Comparison of ENCODE assay signal across 8 cellular contexts in the genomic region with DNA sequence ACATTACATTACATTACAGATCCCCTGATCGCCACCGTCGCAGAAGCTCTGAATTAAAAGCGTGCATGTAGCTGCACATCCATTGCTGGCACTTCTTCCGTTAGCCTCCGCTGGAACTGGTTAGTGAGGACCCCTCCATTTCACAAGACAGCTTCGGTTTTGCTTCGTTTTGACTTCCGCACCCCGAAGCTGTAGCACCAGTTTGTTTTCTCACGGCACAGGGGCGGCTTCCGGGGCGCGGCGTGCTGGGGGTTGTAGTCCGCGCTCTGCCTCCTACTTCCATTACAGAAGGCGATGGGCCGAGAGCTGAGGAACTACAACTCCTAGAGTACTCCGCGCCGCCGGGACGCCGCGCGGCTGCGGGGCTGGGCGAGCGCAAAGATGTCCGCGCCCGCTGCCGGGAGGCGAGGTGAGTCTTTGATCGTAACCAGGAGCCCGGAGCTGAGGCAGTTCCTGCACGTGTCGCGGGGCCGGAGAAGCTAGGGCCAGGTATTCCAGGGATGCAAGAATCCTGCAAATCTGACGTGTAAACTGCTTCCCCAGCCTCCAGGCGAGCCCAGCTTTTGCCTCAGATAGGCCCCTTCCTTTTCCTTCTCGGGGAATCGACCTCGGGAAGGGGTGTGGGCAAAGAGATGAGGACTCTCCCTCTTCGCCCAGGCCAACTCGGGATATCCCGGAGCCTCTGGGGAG. TPM values are rescaled to one million over a fixed set of nuclear protein-coding genes. Genes with fewer than 3 reads are reported as not detected.
DNase-seq lines count a peak whose midpoint lies in the region; ATAC-seq, FAIRE-seq and TF ChIP-seq lines count a peak whose summit lies in the region.

A gene (plus strand): TSS at position 352 of the 690 bp plus-strand sequence. CDS start 387 bp downstream, outside the sequence.

- no peaks in the 10 kb centered on the region for H3K27me3 Mint-ChIP-seq in CD8-positive, alpha-beta memory T cell

- no peak for TF ChIP-seq EP300 in H1 (IDR thresholded peaks at IDR 0.05; ENCODE audit: borderline replicate concordance in 1 of 2, low read depth in 2 of 2, low read length in 2 of 2)

- CTCF ChIA-PET in CD8-positive, alpha-beta memory T cell (lab: Charles Lee): interaction anchor here (0.8 to 7.4 kb wide), 5 partner anchors 74 to 906 kb away, joined by 3 to 115 read pairs (median 4); no protein-coding TSS in a partner anchor
- CTCF ChIA-PET in H1 (lab: Charles Lee; ENCODE audit: partially characterized antibody): interaction anchor here (0.7 to 11.5 kb wide), 13 partner anchors 9 to 1019 kb away, joined by 3 to 163 read pairs (median 15); no protein-coding TSS in a partner anchor

- POLR2A ChIA-PET in CD8-positive, alpha-beta memory T cell (lab: Charles Lee): interaction anchor here (1.1 to 2.0 kb wide), 3 partner anchors 14 to 439 kb away, joined by 4 to 24 read pairs (median 4); a partner anchor contains a TSS
- POLR2A ChIA-PET in H1 (lab: Charles Lee; ENCODE audit: partially characterized antibody): interaction anchor here (0.7 to 1.7 kb wide), 6 partner anchors 9 to 247 kb away, joined by 3 to 6 read pairs (median 3); no protein-coding TSS in a partner anchor

- no peak within 1 kb of the TSS for H3K4ac ChIP-seq in H1 (replicated peaks; ENCODE audit: insufficient read length, low read depth, low read length)
- H3K4ac ChIP-seq in mesenchymal stem cell (ENCODE audit: low read depth in 1 of 2, low read length in 2 of 2): peak within 1 kb of the TSS in 1 of 2 experiments; percentile 84

- H3K18ac ChIP-seq in H1 (ENCODE audit: extremely low read depth, low read length) (peak within 1 kb of the TSS; percentile 96), mesenchymal stem cell (ENCODE audit: low read depth in 1 of 2, low read length in 2 of 2) (peak within 1 kb of the TSS; percentile 89 to 96)

- peaks cover 5 to 43% (median 22%) of the 10 kb centered on the region in 3 donors for H3K36me3 Mint-ChIP-seq in CD8-positive, alpha-beta memory T cell

- no peak for FAIRE-seq in H1 (lab: Jason Lieb, UNC)

- H2AK5ac ChIP-seq in H1 (ENCODE audit: low read depth, low read length) (no peak within 1 kb of the TSS), mesenchymal stem cell (ENCODE audit: low read length, severe bottlenecking) (peak within 1 kb of the TSS; percentile 57)

- no peaks in the 10 kb centered on the region for H3K9me3 ChIP-seq in CD8-positive, alpha-beta memory T cell (ENCODE audit: low read length)
- H3K9me3 ChIP-seq in H1 (ENCODE audit: insufficient read depth in 2 of 2, low read depth in 1 of 2, low read length in 1 of 2) (no peaks in the 10 kb centered on the region), mesenchymal stem cell (ENCODE audit: control insufficient read depth, low read length) (no peaks in the 10 kb centered on the region)

- peak within 1 kb of the TSS; percentile 71 to 88 for H3K4me2 ChIP-seq in H1 (ENCODE audit: insufficient read depth in 1 of 2, low read depth in 2 of 2, low read length in 2 of 2)
- peak within 1 kb of the TSS; percentile 58 for H3K4me2 ChIP-seq in mesenchymal stem cell (ENCODE audit: low read length, poor library complexity, severe bottlenecking)

- no peak for TF ChIP-seq RAD21 in H1 (IDR thresholded peaks at IDR 0.05 in 1 of 2, conservative IDR thresholded peaks at IDR 0.05 in 1 of 2; ENCODE audit: low read depth in 2 of 2, low read length in 2 of 2)

- peaks cover 8% of the 10 kb centered on the region for H3K36me3 ChIP-seq in CD8-positive, alpha-beta memory T cell (ENCODE audit: insufficient read depth, low read length)
- H3K36me3 ChIP-seq in H1 (ENCODE audit: control insufficient read depth in 2 of 4, insufficient read depth in 4 of 4, low read length in 3 of 4) (peaks cover 6 to 15% (median 8%) of the 10 kb centered on the region in 4 experiments; a peak in 5 of 8 replicates), mesenchymal stem cell (ENCODE audit: control insufficient read depth in 1 of 2, insufficient read depth in 2 of 2, low read depth in 1 of 2, low read length in 2 of 2) (peaks cover 8 to 35% of the 10 kb centered on the region in 2 experiments)

- peak within 1 kb of the TSS; percentile 79; the same call in 1 of the 2 replicates for H4K8ac ChIP-seq in H1 (ENCODE audit: extremely low read depth, insufficient read depth, low read length)
- H4K8ac ChIP-seq in mesenchymal stem cell (ENCODE audit: low read length): peak within 1 kb of the TSS; percentile 90

- no peaks in the 10 kb centered on the region for H3K27me3 ChIP-seq in CD8-positive, alpha-beta memory T cell (ENCODE audit: insufficient read depth, low read length, poor library complexity, severe bottlenecking)
- H3K27me3 ChIP-seq in H1 (replicated peaks in 1 of 4; ENCODE audit: control insufficient read depth in 3 of 4, extremely low read depth in 1 of 4, insufficient read depth in 3 of 4, low read length in 3 of 4): no peaks in the 10 kb centered on the region
- no peaks in the 10 kb centered on the region for H3K27me3 ChIP-seq in mesenchymal stem cell (ENCODE audit: control insufficient read depth in 1 of 2, insufficient read depth in 1 of 2, low read length in 2 of 2)

- H2AFZ ChIP-seq in H1 (ENCODE audit: low read length) (peak within 1 kb of the TSS; percentile 99), mesenchymal stem cell (ENCODE audit: low read depth, low read length) (peak within 1 kb of the TSS; percentile 84)

- H3K9me3 Mint-ChIP-seq in CD8-positive, alpha-beta memory T cell: no peaks in the 10 kb centered on the region

- H3K23me2 ChIP-seq in H1 (ENCODE audit: low read depth, low read length): peaks cover 2% of the 10 kb centered on the region; the same call in 1 of the 2 replicates

- ATAC-seq in GM19467 (IDR thresholded peaks at IDR 0.05; ENCODE audit: unreplicated experiment): peak; percentile 85

- no peak within 1 kb of the TSS for H3K56ac ChIP-seq in H1 (replicated peaks; ENCODE audit: insufficient read length, low read depth, low read length)

- peak within 1 kb of the TSS; percentile 93 for H3K4me3 ChIP-seq in CD8-positive, alpha-beta memory T cell (ENCODE audit: low read length)
- H3K4me3 ChIP-seq in H1 (ENCODE audit: extremely low read depth in 1 of 4, insufficient read depth in 2 of 4, low read depth in 3 of 4, low read length in 4 of 4) (peak within 1 kb of the TSS; percentile 88 to 99 (median 97)), mesenchymal stem cell (ENCODE audit: insufficient read depth in 1 of 2, low read depth in 1 of 2, low read length in 2 of 2) (peak within 1 kb of the TSS; percentile 86 to 92)

- peak within 1 kb of the TSS; percentile 65 for H4K5ac ChIP-seq in H1 (ENCODE audit: insufficient read length, low read depth, low read length)

- H3K27ac ChIP-seq in CD8-positive, alpha-beta memory T cell (ENCODE audit: low read depth, low read length): peak within 1 kb of the TSS; percentile 84
- H3K27ac ChIP-seq in H1 (ENCODE audit: low read depth, low read length) (peak within 1 kb of the TSS; percentile 84), mesenchymal stem cell (ENCODE audit: low read length, poor library complexity, severe bottlenecking) (peak within 1 kb of the TSS; percentile 66)

- peaks cover 54 to 63% (median 62%) of the 10 kb centered on the region in 3 donors for H3K4me1 Mint-ChIP-seq in CD8-positive, alpha-beta memory T cell

- H3K9ac ChIP-seq in H1 (replicated peaks in 1 of 4; ENCODE audit: extremely low read depth in 1 of 4, low read depth in 3 of 4, low read length in 3 of 4) (peak within 1 kb of the TSS; percentile 79 to 90 (median 84)), mesenchymal stem cell (ENCODE audit: low read length) (peak within 1 kb of the TSS; percentile 99)

- DNase-seq in CD8-positive, alpha-beta memory T cell: peak; percentile 91 to 96 (median 93)
- DNase-seq in HS-5 (ENCODE audit: low read depth) (peak; percentile 84), NOMO-1 treated with DMSO at 0.1 percent for 48 hours (lab: John Stamatoyannopoulos, UW; ENCODE audit: unreplicated experiment) (peak; percentile 97), H1 (ENCODE audit: low read depth in 1 of 2, low spot score in 2 of 2) (peak; percentile 81 to 86), mesenchymal stem cell (peak; percentile 96)
- peak; percentile 74 to 86 (median 81) for DNase-seq in activated CD8-positive, alpha-beta memory T cell treated with anti-CD3 and anti-CD28 coated beads for 48 hours (ENCODE audit: low read depth in 2 of 3, low spot score in 2 of 3)
- DNase-seq in stimulated activated CD8-positive, alpha-beta memory T cell treated with anti-CD3 and anti-CD28 coated beads, Interleukin-12 subunit alpha, Interleukin-12 subunit beta, amount 100 ng/mL, for 4 hours (ENCODE audit: low read depth): peak; percentile 89

- WGBS in H1 (ENCODE audit: extremely low coverage in 1 of 2, insufficient coverage in 1 of 2, insufficient read length in 1 of 2, insufficient replicate concordance in 2 of 2, low coverage in 1 of 2, low lambda C conversion rate in 2 of 2, missing lambda C conversion rate in 1 of 2), 2 experiments: 2% methylated on average over 50 of the region's 50 CpGs; no CpG with 5 or more reads in 1 of the 2 experiments
- WGBS in mesenchymal stem cell: under 1% methylated on average over 48 of the region's 50 CpGs

- H3K23ac ChIP-seq in H1 (ENCODE audit: insufficient read length) (no peak within 1 kb of the TSS), mesenchymal stem cell (ENCODE audit: low read length in 2 of 2) (peak within 1 kb of the TSS in 1 of 2 experiments; percentile 91)

- peak in 1 of 2 experiments; percentile 79; a peak in 2 of 3 replicates for TF ChIP-seq POLR2A in H1 (IDR thresholded peaks at IDR 0.05; ENCODE audit: control extremely low read depth in 1 of 2, low read depth in 2 of 2, low read length in 2 of 2)

- H3K4me1 ChIP-seq in CD8-positive, alpha-beta memory T cell (ENCODE audit: insufficient read depth, low read length): peaks cover 37% of the 10 kb centered on the region
- H3K4me1 ChIP-seq in H1 (replicated peaks in 1 of 4; ENCODE audit: control insufficient read depth in 3 of 4, insufficient read depth in 4 of 4, low read length in 3 of 4) (0 out of 7 replicates have a peak, but pooled peaks cover 0 to 3% (median 0%) of the 10 kb centered on the region in 4 experiments), mesenchymal stem cell (ENCODE audit: control insufficient read depth, insufficient read depth, low read depth, low read length) (peaks cover 10% of the 10 kb centered on the region)

- peak within 1 kb of the TSS; percentile 92 to 100 (median 97) for H3K27ac Mint-ChIP-seq in CD8-positive, alpha-beta memory T cell

- H2BK12ac ChIP-seq in H1 (ENCODE audit: low read depth, low read length) (no peak within 1 kb of the TSS; the same call in 1 of the 2 replicates), mesenchymal stem cell (ENCODE audit: low read length in 2 of 2) (no peak within 1 kb of the TSS)

- H4K91ac ChIP-seq in H1 (replicated peaks; ENCODE audit: insufficient read length, low read length) (peak within 1 kb of the TSS; percentile 32), mesenchymal stem cell (ENCODE audit: low read length) (peak within 1 kb of the TSS; percentile 87)

- H2BK5ac ChIP-seq in H1 (ENCODE audit: low read depth, low read length) (peak within 1 kb of the TSS; percentile 47; the same call in 1 of the 2 replicates), mesenchymal stem cell (ENCODE audit: low read depth, low read length, poor library complexity, severe bottlenecking) (peak within 1 kb of the TSS; percentile 5)

- no peak within 1 kb of the TSS for H2BK20ac ChIP-seq in H1 (ENCODE audit: low read length)

- H2BK15ac ChIP-seq in H1 (ENCODE audit: low read length): no peak within 1 kb of the TSS
- H2BK15ac ChIP-seq in mesenchymal stem cell (ENCODE audit: low read depth, poor library complexity, severe bottlenecking): peak within 1 kb of the TSS; percentile 41

- H2BK120ac ChIP-seq in H1 (replicated peaks; ENCODE audit: low read depth, low read length) (no peak within 1 kb of the TSS), mesenchymal stem cell (ENCODE audit: low read depth, low read length) (no peak within 1 kb of the TSS)

- peak within 1 kb of the TSS; percentile 91 to 99 (median 95) for H3K4me3 Mint-ChIP-seq in CD8-positive, alpha-beta memory T cell

- no peak for TF ChIP-seq CTCF in H1 (IDR thresholded peaks at IDR 0.05; ENCODE audit: control extremely low read depth in 1 of 3, insufficient read depth in 1 of 3, low read depth in 1 of 3, low read length in 3 of 3)

- H4K20me1 ChIP-seq in H1 (replicated peaks in 1 of 2; ENCODE audit: control insufficient read depth in 1 of 2, insufficient read depth in 2 of 2, low read length in 2 of 2): no peaks in the 10 kb centered on the region

- peaks cover 0 to 31% of the 10 kb centered on the region in 2 experiments; a peak in 3 of 4 replicates for H3K79me2 ChIP-seq in H1 (ENCODE audit: control insufficient read depth in 1 of 2, insufficient read depth in 2 of 2, low read length in 2 of 2)

- H3K14ac ChIP-seq in H1 (ENCODE audit: insufficient read length): no peak within 1 kb of the TSS
- peak within 1 kb of the TSS in 1 of 2 experiments; percentile 98 for H3K14ac ChIP-seq in mesenchymal stem cell (ENCODE audit: low read length in 2 of 2)

- H3K79me1 ChIP-seq in H1 (ENCODE audit: low read depth, low read length) (peaks cover 6% of the 10 kb centered on the region), mesenchymal stem cell (replicated peaks; ENCODE audit: low read length, poor library complexity, severe bottlenecking) (peaks cover 13% of the 10 kb centered on the region)

RNA-seq across cellular contexts. Expression of the gene that starts here (rescaled TPM):
- 10 to 100 TPM; 56.7 to 59.3 TPM for total RNA-seq in CD8-positive, alpha-beta memory T cell
- 6.0 TPM for polyA plus RNA-seq in CD8-positive, alpha-beta memory T cell
- 46.6 and 49.0 TPM in 2 replicates for total RNA-seq in H1 (2021; fragmentation: NEBNext Ultra II Directional; extraction: Animal tissue kit (Norgen Biotek cat#: 25700))
- 33.1 and 41.9 TPM in 2 replicates for polyA plus RNA-seq in H1 (2011; rRNA removed)
- polyA plus RNA-seq in H1 (2011; cell fraction: cytosol; rRNA removed): 29.4 TPM
- polyA plus RNA-seq in H1 (2011; cell fraction: nucleus; rRNA removed): 35.7 TPM
- 33.8 to 41.7 TPM (median 38.8 TPM) in 4 replicates for polyA plus RNA-seq in H1 (2012, experiment 1 of 2)
- 43.1 TPM for polyA plus RNA-seq in H1 (2012, experiment 2 of 2)
- polyA plus RNA-seq in H1 (2013, experiment 1 of 2): 26.5 TPM
- polyA plus RNA-seq in H1 (2013, experiment 2 of 2): 27.2 TPM
- 41.2 and 46.0 TPM in 2 replicates for polyA minus RNA-seq in H1 (2011; rRNA and poly(A)+ RNA removed)
- polyA minus RNA-seq in H1 (2011; cell fraction: cytosol; rRNA and poly(A)+ RNA removed): 21.4 TPM
- 20.6 TPM for polyA minus RNA-seq in H1 (2011; cell fraction: nucleus; rRNA and poly(A)+ RNA removed)
- 19.3 TPM for polyA plus RNA-seq in mesenchymal stem cell (2013, experiment 1 of 2)
- polyA plus RNA-seq in mesenchymal stem cell (2013, experiment 2 of 2): 19.2 TPM

Comparison
In these comparisons a context has a peak if more than half of its experiments do, and no peak if none do; other contexts are left out.
1. Peak in every context shown above with its lines: DNase-seq, ATAC-seq, H3K4me3 ChIP-seq and H3K27ac ChIP-seq.